In the genomic region with DNA sequence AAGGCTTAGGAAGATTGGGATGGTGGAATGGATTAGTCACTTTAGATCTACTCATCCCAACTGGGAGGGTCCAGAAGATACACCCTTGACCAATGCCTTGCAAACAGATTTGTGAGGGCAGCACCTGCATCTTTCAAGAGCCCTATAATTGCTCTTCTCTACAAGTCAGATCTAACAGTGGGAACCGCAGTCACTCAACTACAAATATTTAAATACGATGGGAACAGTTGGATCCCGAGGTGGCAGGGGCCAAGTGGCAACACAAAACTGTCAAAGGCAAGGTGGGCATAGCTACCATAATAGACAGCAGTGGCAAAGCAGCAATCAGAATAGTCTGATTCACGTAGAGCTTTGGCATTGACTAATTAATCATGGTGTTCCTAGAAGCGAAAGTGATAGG, we compare ENCODE assay signal across 21 cellular contexts.
DNase-seq lines count a peak whose midpoint lies in the region; ATAC-seq, FAIRE-seq and TF ChIP-seq lines count a peak whose summit lies in the region.
"Had no signal": no experiment of that assay in that cellular context is flagged by ENCODE, and none has a peak within 500 bp of the region (broad histone marks: within the 10 kb centered on the region; RNA-seq: fewer than 3 reads in every experiment).

No MANE protein-coding gene starts in this region.

- H3K79me2 ChIP-seq in HepG2 (ENCODE audit: insufficient read depth, low read length) = no peaks in the 10 kb centered on the region

- H3K36me3 Mint-ChIP-seq in endothelial cell (ENCODE audit: low read depth, unreplicated experiment) = peaks cover 22% of the 10 kb centered on the region

- H3K4me3 Mint-ChIP-seq in endothelial cell (ENCODE audit: unreplicated experiment) = peak overlapping the region; percentile 23
- H3K4me3 Mint-ChIP-seq: B cell; CD4-positive, alpha-beta T cell; CD8-positive, alpha-beta T cell had no signal

- H3K27ac Mint-ChIP-seq in endothelial cell (ENCODE audit: unreplicated experiment) = no peak overlapping the region
- H3K27ac Mint-ChIP-seq: B cell; CD4-positive, alpha-beta T cell; CD8-positive, alpha-beta T cell had no signal

- peaks cover 14% of the 10 kb centered on the region for H3K9me3 Mint-ChIP-seq in endothelial cell (ENCODE audit: unreplicated experiment)

- no peak overlapping the region for H3K4me3 ChIP-seq in HepG2 (replicated peaks in 1 of 3; ENCODE audit: insufficient read depth in 1 of 3, low read depth in 2 of 3, low read length in 3 of 3)
- H3K4me3 ChIP-seq in right lobe of liver = no peak overlapping the region
- no peak overlapping the region for H3K4me3 ChIP-seq in upper lobe of left lung
- no peak overlapping the region for H3K4me3 ChIP-seq in ascending aorta
- H3K4me3 ChIP-seq: A549 had no signal

- FAIRE-seq in HepG2 (lab: Jason Lieb, UNC) = no peak
- FAIRE-seq: A549, D721Med, G401.6, GM12891, GM19239 had no signal

- intact Hi-C loops in HepG2 (cut with micrococcal nuclease; ENCODE audit: unreplicated experiment) = no loop called here
- intact Hi-C loops in right lobe of liver (cut with DNase I) = no loop called here
- intact Hi-C loops in ascending aorta (cut with DNase I) = no loop called here

- CTCF ChIA-PET in HepG2 (lab: Yijun Ruan, JAX; ENCODE audit: low intra/inter-chr PET ratio, low total read pairs) = no interaction called here

- 94% methylated on average over 5 of the region's 5 CpGs for WGBS in HepG2 (ENCODE audit: low lambda C conversion rate)
- WGBS in right lobe of liver (ENCODE audit: insufficient coverage, low coverage, low lambda C conversion rate, missing lambda C conversion rate) = 100% methylated on average over 5 of the region's 5 CpGs
- 97 to 98% methylated on average over 5 of the region's 5 CpGs for WGBS in upper lobe of left lung, 2 donors

- no peaks in the 10 kb centered on the region for H3K27me3 Mint-ChIP-seq in endothelial cell (ENCODE audit: unreplicated experiment)
- H3K27me3 Mint-ChIP-seq: B cell; CD4-positive, alpha-beta T cell had no signal

- H3K27ac ChIP-seq in HepG2 (ENCODE audit: extremely low read length, insufficient read depth, low read length) (peak overlapping the region; percentile 71), right lobe of liver (no peak overlapping the region), upper lobe of left lung (no peak overlapping the region), ascending aorta (no peak overlapping the region)
- H3K27ac ChIP-seq: 22Rv1; A549; BLaER1 treated with 17β-estradiol and CSF1 and Interleukin-3, amounts not matched to agents 10 nM and 100 nM; C4-2B had no signal

- H3K4me2 ChIP-seq in HepG2 (ENCODE audit: low read depth, low read length) = no peak overlapping the region
- H3K4me2 ChIP-seq: A549; BLaER1 treated with 17β-estradiol and CSF1 and Interleukin-3, amounts not matched to agents 10 nM and 100 nM had no signal

- peaks cover 20% of the 10 kb centered on the region for H3K4me1 ChIP-seq in HepG2 (ENCODE audit: insufficient read depth, low read length)
- H3K4me1 ChIP-seq in right lobe of liver = no peaks in the 10 kb centered on the region
- no peaks in the 10 kb centered on the region for H3K4me1 ChIP-seq in upper lobe of left lung
- H3K4me1 ChIP-seq in ascending aorta = no peaks in the 10 kb centered on the region

- in situ Hi-C loops in HepG2 (cut with HindIII; ENCODE audit: extremely low pct_ligation_motif_present, low pct_unique_long_range_greater_than_20kb) = no loop called here

- H3K36me3 ChIP-seq in HepG2 (replicated peaks in 1 of 2; ENCODE audit: control insufficient read depth in 1 of 2, insufficient read depth in 2 of 2, low read length in 2 of 2) (no peaks in the 10 kb centered on the region), right lobe of liver (peaks cover 0 to 4% (median 0%) of the 10 kb centered on the region in 4 donors), upper lobe of left lung (no peaks in the 10 kb centered on the region), ascending aorta (no peaks in the 10 kb centered on the region)

- TF ChIP-seq POLR2A in HepG2 (IDR thresholded peaks at IDR 0.05; ENCODE audit: insufficient read depth in 1 of 2, low read depth in 2 of 2, low read length in 2 of 2) = no peak
- no peak for TF ChIP-seq POLR2A in right lobe of liver (IDR thresholded peaks at IDR 0.05)
- TF ChIP-seq POLR2A in upper lobe of left lung (IDR thresholded peaks at IDR 0.05) = no peak

- H3K27me3 ChIP-seq in HepG2 (ENCODE audit: control insufficient read depth in 1 of 2, insufficient read depth in 2 of 2, low read length in 2 of 2) (no peaks in the 10 kb centered on the region), right lobe of liver (no peaks in the 10 kb centered on the region), upper lobe of left lung (no peaks in the 10 kb centered on the region), ascending aorta (no peaks in the 10 kb centered on the region)
- H3K27me3 ChIP-seq: BLaER1 treated with 17β-estradiol and CSF1 and Interleukin-3, amounts not matched to agents 10 nM and 100 nM had no signal

- no TSS peak for BruUV-seq in HepG2 (replicated peaks; lab: Mats Ljungman, UMichigan)

- no peak overlapping the region for H2AFZ ChIP-seq in HepG2 (ENCODE audit: low read length)

- no peaks in the 10 kb centered on the region for H4K20me1 ChIP-seq in HepG2 (ENCODE audit: insufficient read depth, low read length)
- H4K20me1 ChIP-seq: BLaER1 treated with 17β-estradiol and CSF1 and Interleukin-3, amounts not matched to agents 10 nM and 100 nM had no signal

- H3K9ac ChIP-seq in HepG2 (ENCODE audit: insufficient read depth, low read depth, low read length) = no peak overlapping the region
- H3K9ac ChIP-seq: BLaER1 treated with 17β-estradiol and CSF1 and Interleukin-3, amounts not matched to agents 10 nM and 100 nM had no signal

- peaks cover 7% of the 10 kb centered on the region for H3K4me1 Mint-ChIP-seq in endothelial cell (ENCODE audit: unreplicated experiment)

- ATAC-seq in HepG2 = no peak
- no peak for ATAC-seq in right lobe of liver
- ATAC-seq in upper lobe of left lung (ENCODE audit: low FRiP score in 2 of 2) = no peak
- ATAC-seq: A549; CD8-positive, alpha-beta T cell had no signal

- POLR2A ChIA-PET in HepG2 (lab: Yijun Ruan, JAX) = no interaction called here

- H3K9me3 ChIP-seq in HepG2 (ENCODE audit: low read length) = no peaks in the 10 kb centered on the region
- peaks cover 0 to 3% (median 0%) of the 10 kb centered on the region in 4 donors for H3K9me3 ChIP-seq in right lobe of liver
- H3K9me3 ChIP-seq in upper lobe of left lung = peaks cover 0 to 19% (median 11%) of the 10 kb centered on the region in 4 donors
- H3K9me3 ChIP-seq in ascending aorta = peaks cover 11 to 25% of the 10 kb centered on the region in 2 donors
- H3K9me3 ChIP-seq: Caco-2 had no signal

- TF ChIP-seq EP300 in HepG2 (IDR thresholded peaks at IDR 0.05; ENCODE audit: low read depth in 2 of 2, low read length in 2 of 2) (no peak), HepG2 (CRISPR knock-in tag; IDR thresholded peaks at IDR 0.05; ENCODE audit: borderline replicate concordance) (no peak), upper lobe of left lung (IDR thresholded peaks at IDR 0.05) (no peak)

- no peak for TF ChIP-seq RAD21 in HepG2 (CRISPR knock-in tag; IDR thresholded peaks at IDR 0.05)

- no peak for DNase-seq in HepG2 (ENCODE audit: low spot score)
- DNase-seq in right lobe of liver = no peak
- no peak for DNase-seq in endothelial cell (ENCODE audit: low spot score)
- no peak for DNase-seq in upper lobe of left lung
- no peak for DNase-seq in ascending aorta (ENCODE audit: low spot score in 2 of 2)
- DNase-seq: AML-193; Caco-2; Calu3; CD4-positive, alpha-beta T cell; CD8-positive, alpha-beta T cell; DMS79 treated with DMSO at 0.1 percent for 48 hours; GF-D8 had no signal

- no peak for TF ChIP-seq CTCF in HepG2 (CRISPR knock-in tag; IDR thresholded peaks at IDR 0.05)
- no peak for TF ChIP-seq CTCF in right lobe of liver (IDR thresholded peaks at IDR 0.05)
- TF ChIP-seq CTCF in endothelial cell (IDR thresholded peaks at IDR 0.05; ENCODE audit: unreplicated experiment) = no peak
- no peak for TF ChIP-seq CTCF in upper lobe of left lung (IDR thresholded peaks at IDR 0.05)
- TF ChIP-seq CTCF in ascending aorta (IDR thresholded peaks at IDR 0.05) = no peak

TF ChIP-seq in HepG2, 621 proteins besides CTCF, POLR2A, EP300 and RAD21:
- TF ChIP-seq EHMT2 (IDR thresholded peaks at IDR 0.05; ENCODE audit: borderline replicate concordance, low read depth, low read length) (0 out of 2 replicates have a peak, but pooled peaks have one; percentile 3), ZFX (CRISPR knock-in tag; IDR thresholded peaks at IDR 0.05; ENCODE audit: low read depth) (no peak)
